10 cellular contexts compared by ENCODE assay signal in genomic region chr13:40096357-40096911, GRCh38.
DNase-seq lines count a peak whose midpoint lies in the region; ATAC-seq and TF ChIP-seq lines count a peak whose summit lies in the region.
"Had no signal": no experiment of that assay in that cellular context is flagged by ENCODE, and none has a peak within 500 bp of the region (broad histone marks: within the 10 kb centered on the region; RNA-seq: fewer than 3 reads in every experiment).

No MANE protein-coding gene starts in this region.

- no peak for ATAC-seq in GM21360 (IDR thresholded peaks at IDR 0.05; ENCODE audit: unreplicated experiment)

- TF ChIP-seq CTCF in BE2C (IDR thresholded peaks at IDR 0.05; ENCODE audit: low read depth, low read length), result no peak

- H3K9me3 ChIP-seq in BE2C, result no peaks in the 10 kb centered on the region
- H3K9me3 ChIP-seq: pancreas had no signal

- no peaks in the 10 kb centered on the region for H3K27me3 ChIP-seq in BE2C
- H3K27me3 ChIP-seq: pancreas had no signal

- DNase-seq in NCI-H128 (lab: John Stamatoyannopoulos, UW; ENCODE audit: unreplicated experiment) (peak; percentile 12), H4 (ENCODE audit: low spot score) (no peak), EL (no peak), BE2C (no peak)
- peak; percentile 25 for DNase-seq in activated CD4-positive, alpha-beta T cell treated with anti-CD3 and anti-CD28 coated beads for 1 hour
- peak; percentile 35 for DNase-seq in activated naive CD4-positive, alpha-beta T cell treated with Interleukin-2 at 50 U/mL for 16 hours
- peak; percentile 51 for DNase-seq in stimulated activated CD4-positive, alpha-beta T cell treated with anti-CD3 and anti-CD28 coated beads, Interleukin-2, amount 100 ng/mL, for 4 hours (ENCODE audit: low read depth)
- DNase-seq: foreskin fibroblast, pancreas had no signal

- H3K36me3 ChIP-seq in BE2C, result no peaks in the 10 kb centered on the region
- H3K36me3 ChIP-seq: pancreas had no signal

- no peak overlapping the region for H3K4me3 ChIP-seq in BE2C (ENCODE audit: low read depth, low read length)
- H3K4me3 ChIP-seq: pancreas had no signal

- H3K4me1 ChIP-seq in BE2C, result no peaks in the 10 kb centered on the region
- H3K4me1 ChIP-seq: pancreas had no signal

Comparison
In these comparisons a context has a peak if more than half of its experiments do, and no peak if none do; other contexts are left out.
1. DNase-seq: peak in NCI-H128 (single experiment), activated CD4-positive, alpha-beta T cell treated with anti-CD3 and anti-CD28 coated beads for 1 hour (single experiment), activated naive CD4-positive, alpha-beta T cell treated with Interleukin-2 at 50 U/mL for 16 hours (single experiment) and stimulated activated CD4-positive, alpha-beta T cell treated with anti-CD3 and anti-CD28 coated beads, Interleukin-2, amount 100 ng/mL, for 4 hours (single experiment); none in H4 (single experiment), EL (single experiment) and BE2C (single experiment).